Comparison of ENCODE assay signal across 1 cellular context in the genomic region with DNA sequence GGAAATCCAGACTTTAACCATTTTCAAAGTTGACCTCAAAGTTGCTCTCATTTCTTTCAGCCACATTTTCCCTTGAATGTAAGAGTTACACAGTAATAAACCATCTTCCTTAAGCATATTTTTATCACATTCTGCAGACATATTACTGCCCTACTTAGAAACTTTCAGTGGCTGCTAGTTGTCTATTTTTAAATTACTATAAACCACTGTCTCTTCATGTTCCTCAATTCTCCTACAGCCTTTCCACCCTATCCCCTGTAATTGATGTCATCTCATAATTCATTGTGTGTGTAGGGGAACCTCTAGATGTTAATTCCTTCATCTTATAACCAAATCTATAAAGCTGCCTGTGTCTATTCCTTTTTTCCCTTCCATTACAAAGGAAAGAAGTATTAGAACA.
TF ChIP-seq lines count a peak whose summit lies in the region.

No MANE protein-coding gene starts in this region.

TF ChIP-seq in GM12878, 131 proteins besides CTCF, POLR2A, EP300 and RAD21 (continued from another document):
- TF ChIP-seq ATF7 (IDR thresholded peaks at IDR 0.05; ENCODE audit: low read depth) (0 out of 2 replicates have a peak, but pooled peaks have one; percentile 13), MTA2 (IDR thresholded peaks at IDR 0.05; ENCODE audit: low read depth) (peak; percentile 30; the same call in 1 of the 2 replicates), TARDBP (IDR thresholded peaks at IDR 0.05; ENCODE audit: borderline replicate concordance) (no peak), RUNX3 (IDR thresholded peaks at IDR 0.05; ENCODE audit: low read length) (peak; percentile 54), MEF2B (IDR thresholded peaks at IDR 0.05; ENCODE audit: partially characterized antibody, poor library complexity, severe bottlenecking) (peak; percentile 60), TBL1XR1 (IDR thresholded peaks at IDR 0.05; ENCODE audit: low read depth, low read length) (no peak), SREBF2 (IDR thresholded peaks at IDR 0.05; ENCODE audit: low read length) (no peak)
- TF ChIP-seq, protein P1, sequence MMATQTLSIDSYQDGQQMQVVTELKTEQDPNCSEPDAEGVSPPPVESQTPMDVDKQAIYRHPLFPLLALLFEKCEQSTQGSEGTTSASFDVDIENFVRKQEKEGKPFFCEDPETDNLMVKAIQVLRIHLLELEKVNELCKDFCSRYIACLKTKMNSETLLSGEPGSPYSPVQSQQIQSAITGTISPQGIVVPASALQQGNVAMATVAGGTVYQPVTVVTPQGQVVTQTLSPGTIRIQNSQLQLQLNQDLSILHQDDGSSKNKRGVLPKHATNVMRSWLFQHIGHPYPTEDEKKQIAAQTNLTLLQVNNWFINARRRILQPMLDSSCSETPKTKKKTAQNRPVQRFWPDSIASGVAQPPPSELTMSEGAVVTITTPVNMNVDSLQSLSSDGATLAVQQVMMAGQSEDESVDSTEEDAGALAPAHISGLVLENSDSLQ (IDR thresholded peaks at IDR 0.05), result no peak
- TF ChIP-seq, protein P2, sequence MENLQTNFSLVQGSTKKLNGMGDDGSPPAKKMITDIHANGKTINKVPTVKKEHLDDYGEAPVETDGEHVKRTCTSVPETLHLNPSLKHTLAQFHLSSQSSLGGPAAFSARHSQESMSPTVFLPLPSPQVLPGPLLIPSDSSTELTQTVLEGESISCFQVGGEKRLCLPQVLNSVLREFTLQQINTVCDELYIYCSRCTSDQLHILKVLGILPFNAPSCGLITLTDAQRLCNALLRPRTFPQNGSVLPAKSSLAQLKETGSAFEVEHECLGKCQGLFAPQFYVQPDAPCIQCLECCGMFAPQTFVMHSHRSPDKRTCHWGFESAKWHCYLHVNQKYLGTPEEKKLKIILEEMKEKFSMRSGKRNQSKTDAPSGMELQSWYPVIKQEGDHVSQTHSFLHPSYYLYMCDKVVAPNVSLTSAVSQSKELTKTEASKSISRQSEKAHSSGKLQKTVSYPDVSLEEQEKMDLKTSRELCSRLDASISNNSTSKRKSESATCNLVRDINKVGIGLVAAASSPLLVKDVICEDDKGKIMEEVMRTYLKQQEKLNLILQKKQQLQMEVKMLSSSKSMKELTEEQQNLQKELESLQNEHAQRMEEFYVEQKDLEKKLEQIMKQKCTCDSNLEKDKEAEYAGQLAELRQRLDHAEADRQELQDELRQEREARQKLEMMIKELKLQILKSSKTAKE (IDR thresholded peaks at IDR 0.05; ENCODE audit: low read depth, poor library complexity, severe bottlenecking), result peak; percentile 36
TF ChIP-seq in GM12878: peak in this region for 6.
